ENCODE assay signal across 10 cellular contexts in the genomic region with DNA sequence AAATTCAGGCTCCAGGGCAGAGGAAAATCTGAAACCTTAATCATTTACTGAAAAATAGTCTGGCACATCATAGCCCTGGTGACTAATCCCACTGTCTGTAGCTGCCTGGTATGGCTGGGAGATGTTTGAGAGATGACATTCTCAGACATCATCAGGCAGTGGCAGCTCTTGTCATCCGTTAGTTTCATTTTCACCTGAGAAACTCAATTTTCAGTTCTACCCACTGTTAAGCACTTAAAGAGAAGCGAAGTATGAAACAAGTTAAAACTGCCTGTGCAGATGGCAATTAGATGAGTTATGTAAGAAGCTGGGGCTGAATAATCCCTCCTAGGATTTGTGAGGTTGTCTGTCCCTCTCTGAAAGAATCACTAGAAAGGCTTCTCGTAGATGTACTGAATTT.
A peak's percentile ranks its signal among the peaks of the same experiment; 100 is the strongest.
DNase-seq lines count a peak whose midpoint lies in the region; ATAC-seq, FAIRE-seq and TF ChIP-seq lines count a peak whose summit lies in the region.
"Had no signal": no experiment of that assay in that cellular context is flagged by ENCODE, and none has a peak within 500 bp of the region (broad histone marks: within the 10 kb centered on the region; RNA-seq: fewer than 3 reads in every experiment).

No MANE protein-coding gene starts in this region.

- TF ChIP-seq CTCF in A549 (IDR thresholded peaks at IDR 0.05) = no peak

- POLR2A ChIA-PET in A549 (lab: Yijun Ruan, JAX) = no interaction called here

- intact Hi-C loops in Right ventricle myocardium superior (cut with DNase I) = no loop called here

- TF ChIP-seq EP300 in A549 (IDR thresholded peaks at IDR 0.05) = no peak

- no peak for FAIRE-seq in A549 (lab: Jason Lieb, UNC)

- 0 out of 6 replicates have a peak overlapping the region, but pooled peaks of 1 of the 2 experiments have one; percentile 45 for H3K27ac ChIP-seq in A549
- peak overlapping the region; percentile 60 for H3K27ac ChIP-seq in SJSA1
- H3K27ac ChIP-seq: VCaP had no signal

- no peak for TF ChIP-seq POLR2A in A549 (IDR thresholded peaks at IDR 0.05; ENCODE audit: low read length)

- H3K36me3 ChIP-seq in SJSA1 = no peaks in the 10 kb centered on the region

- H3K4me1 ChIP-seq in A549 (0 out of 3 replicates have a peak, but pooled peaks cover 4% of the 10 kb centered on the region), SJSA1 (replicated peaks) (peaks cover 10% of the 10 kb centered on the region)

- DNase-seq in A549 (ENCODE audit: low read depth in 1 of 2, low spot score in 1 of 2) (peak; percentile 7 to 22), SJSA1 (ENCODE audit: low read depth in 1 of 2, low spot score in 2 of 2) (peak in 1 of 2 experiments; percentile 32), Right ventricle myocardium superior (no peak), NAMALWA (ENCODE audit: low spot score) (no peak), middle frontal gyrus (ENCODE audit: extremely low spot score, low spot score) (no peak)
- DNase-seq in stimulated activated naive CD4-positive, alpha-beta T cell treated with Interleukin-2 at 50 U/mL for 16 hours (lab: John Stamatoyannopoulos, UW) = no peak
- DNase-seq: stimulated activated naive CD8-positive, alpha-beta T cell treated with anti-CD3 and anti-CD28 coated beads, Interleukin-15, Interleukin-2, amounts not matched to agents 100 U/mL and 50 U/mL, for 24 hours had no signal

- no peak for TF ChIP-seq RAD21 in A549 (conservative IDR thresholded peaks at IDR 0.05 in 1 of 2, IDR thresholded peaks at IDR 0.05 in 1 of 2)

- H3K9me3 ChIP-seq in A549 (no peaks in the 10 kb centered on the region), SJSA1 (replicated peaks) (no peaks in the 10 kb centered on the region)

- 26% methylated on average over 3 of the region's 3 CpGs for WGBS in A549 (ENCODE audit: missing lambda C conversion rate)

- H3K4me2 ChIP-seq in A549 = peak overlapping the region; percentile 61

- no peaks in the 10 kb centered on the region for H3K27me3 ChIP-seq in SJSA1 (replicated peaks)

- CTCF ChIA-PET in A549 (lab: Yijun Ruan, JAX) = interaction anchor here (0.9 kb wide), 1 partner anchor 35 kb away, joined by 3 read pairs; no protein-coding TSS in a partner anchor

- ATAC-seq in A549 (peak; percentile 87 to 92), GM18520 (IDR thresholded peaks at IDR 0.05; ENCODE audit: unreplicated experiment) (peak; percentile 96), HG02970 (IDR thresholded peaks at IDR 0.05; ENCODE audit: low FRiP score, unreplicated experiment) (peak; percentile 79), Right ventricle myocardium superior (ENCODE audit: poor library complexity) (no peak)
- ATAC-seq: stimulated activated naive CD8-positive, alpha-beta T cell treated with anti-CD3 and anti-CD28 coated beads, Interleukin-15, Interleukin-2, amounts not matched to agents 100 U/mL and 50 U/mL, for 24 hours had no signal

- H3K4me3 ChIP-seq in A549 (no peak overlapping the region), SJSA1 (peak overlapping the region; percentile 31)

TF ChIP-seq in A549, 52 proteins besides CTCF, POLR2A, EP300 and RAD21:
- TF ChIP-seq TP53 (CRISPR knock-in tag; IDR thresholded peaks at IDR 0.05) (no peak), CHD4 (IDR thresholded peaks at IDR 0.05; ENCODE audit: borderline replicate concordance) (no peak), HOXB5 (CRISPR knock-in tag; IDR thresholded peaks at IDR 0.05) (no peak), FOSB (CRISPR knock-in tag; IDR thresholded peaks at IDR 0.05) (no peak), ESRRA (IDR thresholded peaks at IDR 0.05; ENCODE audit: borderline replicate concordance, low read length) (no peak), EHF (CRISPR knock-in tag; IDR thresholded peaks at IDR 0.05) (no peak), RCOR1 (IDR thresholded peaks at IDR 0.05; ENCODE audit: low read depth, low read length) (no peak), FOSL2 (IDR thresholded peaks at IDR 0.05) (no peak), FOSL2 (CRISPR knock-in tag; IDR thresholded peaks at IDR 0.05) (peak; percentile 16; the same call in 1 of the 2 replicates)

Comparison
In these comparisons a context has a peak if more than half of its experiments do, and no peak if none do; other contexts are left out.
1. DNase-seq: peak in A549 (2 of 2); none in Right ventricle myocardium superior (single experiment), NAMALWA (single experiment), middle frontal gyrus (single experiment) and stimulated activated naive CD4-positive, alpha-beta T cell treated with Interleukin-2 at 50 U/mL for 16 hours (single experiment).